Comparison of ENCODE assay signal across 5 cellular contexts in the genomic region with DNA sequence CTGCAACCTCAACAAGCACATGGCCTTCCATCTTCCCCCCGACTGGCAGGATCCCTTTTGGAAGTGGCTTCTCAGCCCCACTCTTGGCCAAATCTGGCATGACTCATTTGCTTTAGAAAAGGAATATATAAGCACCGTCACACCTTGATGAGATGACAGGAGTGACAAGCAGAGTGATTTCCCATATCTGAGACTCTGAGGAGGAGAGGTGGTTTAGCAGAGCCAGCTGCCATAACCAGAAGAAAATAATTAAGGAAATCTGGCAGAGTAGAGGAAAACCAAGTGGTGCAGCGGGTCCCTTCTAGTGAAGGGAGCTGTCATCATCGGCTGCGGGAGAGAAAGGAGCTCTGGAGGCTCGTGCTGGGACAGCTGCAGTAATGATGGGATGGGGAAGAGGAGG.
"Had no signal": no experiment of that assay in that cellular context is flagged by ENCODE, and none has a peak within 500 bp of the region (broad histone marks: within the 10 kb centered on the region; RNA-seq: fewer than 3 reads in every experiment).

No MANE protein-coding gene starts in this region.

- H2AFZ ChIP-seq: GM23338 had no signal

- ATAC-seq: GM23338, K562 had no signal

- DNase-seq: H9, HCEC 1CT, IMR-90 had no signal

- H3K4me2 ChIP-seq: GM23338 had no signal

- H3K4me3 ChIP-seq: GM23338, K562 had no signal
